8 cellular contexts compared by ENCODE assay signal in the genomic region with DNA sequence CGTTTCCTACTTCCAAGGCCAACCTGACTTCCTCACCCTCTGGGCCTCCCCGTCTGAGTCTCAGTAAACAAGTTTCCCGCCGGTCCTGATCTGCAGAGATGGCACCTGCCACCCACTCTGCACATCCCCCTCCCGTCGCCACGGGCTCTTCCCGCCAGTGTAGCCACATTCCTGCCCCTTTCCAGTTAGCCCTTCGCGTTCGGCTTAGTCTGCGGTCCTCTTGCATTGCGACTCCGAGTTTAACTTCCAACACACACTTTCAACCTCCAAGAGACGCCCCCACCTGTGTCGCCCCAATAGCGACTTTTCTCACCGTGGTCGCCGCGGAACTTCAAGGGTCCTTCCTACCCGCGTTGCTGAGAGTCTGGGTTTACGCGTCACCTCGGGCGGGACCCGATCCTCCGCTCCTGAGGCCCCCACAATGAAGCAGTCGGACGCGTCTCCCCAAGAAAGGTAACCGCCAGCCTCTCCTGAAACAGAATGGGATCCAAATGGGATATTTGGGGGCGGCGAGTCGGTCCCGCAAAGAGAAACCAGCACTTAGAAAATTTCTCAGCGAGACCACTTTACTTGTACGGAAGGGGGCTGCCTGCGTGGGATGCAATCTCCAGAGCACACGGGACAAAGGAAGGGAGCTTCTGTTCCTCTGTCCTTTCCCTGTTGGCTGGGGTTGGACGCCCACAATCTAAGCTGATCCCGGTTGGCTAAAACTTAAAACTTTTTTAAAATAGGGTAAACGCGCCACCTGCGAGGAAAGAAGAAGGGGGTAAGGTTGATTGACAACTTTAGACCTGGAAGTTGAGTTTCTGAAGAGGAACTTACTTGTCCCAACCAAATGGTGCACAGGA. TPM values are rescaled to one million over a fixed set of nuclear protein-coding genes. Genes with fewer than 3 reads are reported as not detected.
A peak's percentile ranks its signal among the peaks of the same experiment; 100 is the strongest.
DNase-seq lines count a peak whose midpoint lies in the region; ATAC-seq and TF ChIP-seq lines count a peak whose summit lies in the region.

No MANE protein-coding gene starts in this region.

- no peaks in the 10 kb centered on the region for H3K27me3 Mint-ChIP-seq in IgD-negative memory B cell

- H3K36me3 ChIP-seq in Peyer's patch (no peaks in the 10 kb centered on the region), iPS-15b (ENCODE audit: control insufficient read depth, insufficient read depth, low read length) (peaks cover 3% of the 10 kb centered on the region), spleen (peaks cover 0 to 5% (median 0%) of the 10 kb centered on the region in 6 donors)

- TF ChIP-seq POLR2A in Peyer's patch (IDR thresholded peaks at IDR 0.05), result no peak
- peak in 1 of 3 donors; percentile 11 for TF ChIP-seq POLR2A in spleen (IDR thresholded peaks at IDR 0.05)

- intact Hi-C loops in spleen (cut with DNase I; ENCODE audit: low total_unique reads), result loop anchor here (5.0 kb wide), 1 partner anchor 39 kb away; a partner anchor contains a TSS

- H3K4me3 Mint-ChIP-seq in IgD-negative memory B cell, result peak overlapping the region; percentile 81 to 100 (median 94)

- peak overlapping the region; percentile 88 to 98 (median 97) for H3K27ac Mint-ChIP-seq in IgD-negative memory B cell

- no peak for TF ChIP-seq CTCF in Peyer's patch (IDR thresholded peaks at IDR 0.05)
- TF ChIP-seq CTCF in spleen (IDR thresholded peaks at IDR 0.05 in 8 of 11, conservative IDR thresholded peaks at IDR 0.05 in 3 of 11), result no peak

- peak overlapping the region; percentile 82 to 92 (median 88) for H3K27ac ChIP-seq in Peyer's patch
- peak overlapping the region; percentile 19 for H3K27ac ChIP-seq in angular gyrus (ENCODE audit: low read depth, low read length)
- H3K27ac ChIP-seq in spleen, result peak overlapping the region; percentile 75 to 97 (median 90)

- H3K9ac ChIP-seq in iPS-15b (ENCODE audit: low read depth, low read length), result peak overlapping the region; percentile 8

- H3K27me3 ChIP-seq in Peyer's patch (no peaks in the 10 kb centered on the region), iPS-15b (ENCODE audit: control insufficient read depth, insufficient read depth, low read length) (no peaks in the 10 kb centered on the region), spleen (replicated peaks in 1 of 7) (no peaks in the 10 kb centered on the region)

- 0 to 2% (median 1%) methylated on average over 38 to 46 of the region's 46 CpGs for WGBS in spleen, 5 donors

- no peak for ATAC-seq in GM19463 (IDR thresholded peaks at IDR 0.05; ENCODE audit: unreplicated experiment)

- H3K9me3 Mint-ChIP-seq in IgD-negative memory B cell, result no peaks in the 10 kb centered on the region

- peaks cover 3 to 41% (median 19%) of the 10 kb centered on the region in 4 donors for H3K4me1 ChIP-seq in Peyer's patch
- peaks cover 6% of the 10 kb centered on the region for H3K4me1 ChIP-seq in iPS-15b (ENCODE audit: control insufficient read depth, insufficient read depth, low read length)
- H3K4me1 ChIP-seq in spleen, result peaks cover 30 to 54% (median 43%) of the 10 kb centered on the region in 6 donors

- H3K4me3 ChIP-seq in Peyer's patch (peak overlapping the region; percentile 90 to 98 (median 92)), iPS-15b (ENCODE audit: low read depth, low read length) (peak overlapping the region; percentile 77), spleen (peak overlapping the region; percentile 23 to 97 (median 84))

- DNase-seq in ELF-1 (ENCODE audit: low read depth, low spot score) (peak; percentile 85), Peyer's patch (peak; percentile 67 to 72 (median 68)), spleen (peak; percentile 87), pons (ENCODE audit: low spot score) (no peak)

- no peaks in the 10 kb centered on the region for H3K9me3 ChIP-seq in Peyer's patch
- H3K9me3 ChIP-seq in iPS-15b (ENCODE audit: control insufficient read depth, insufficient read depth, low read length), result no peaks in the 10 kb centered on the region
- H3K9me3 ChIP-seq in spleen, result no peaks in the 10 kb centered on the region

- no peaks in the 10 kb centered on the region for H3K36me3 Mint-ChIP-seq in IgD-negative memory B cell

- H3K4me1 Mint-ChIP-seq in IgD-negative memory B cell, result peaks cover 16 to 18% (median 17%) of the 10 kb centered on the region in 3 donors

RNA-seq across cellular contexts. Expression of a gene that starts 1.0 kb away (rescaled TPM):
- polyA plus RNA-seq in IgD-negative memory B cell, result 287 TPM
- 100 to 1,000 TPM; 149 to 501 (median 469) TPM for total RNA-seq in Peyer's patch
- total RNA-seq in spleen, result 100 to 1,000 TPM; 180 to 307 (median 274) TPM
- 100 to 1,000 TPM in 2 of 3 donors, 10 to 100 TPM in 1; 95.3 to 141 (median 139) TPM for polyA plus RNA-seq in spleen

RNA-seq across cellular contexts. Expression of a gene that starts 18.3 kb away (rescaled TPM):
- polyA plus RNA-seq in IgD-negative memory B cell, result not detected
- total RNA-seq in Peyer's patch, result not detected
- total RNA-seq in spleen, result 1 to 10 TPM in 1 of 7 donors, under 1 TPM in 4, not detected in 2; 0.19 to 1.1 (median 0.54) TPM
- polyA plus RNA-seq in spleen, result under 1 TPM; 0.09 to 0.19 (median 0.11) TPM

RNA-seq across cellular contexts. Expression of a gene that starts 27.5 kb away (rescaled TPM):
- polyA plus RNA-seq in IgD-negative memory B cell (15.8 TPM), spleen (10 to 100 TPM in 2 of 3 donors, 1 to 10 TPM in 1; 9.4 to 19.1 (median 16.3) TPM)
- total RNA-seq in Peyer's patch (1 to 10 TPM in 2 of 4 donors, not detected in 2; 2.8 to 4.0 TPM), spleen (10 to 100 TPM in 4 of 7 donors, 1 to 10 TPM in 3; 3.9 to 19.5 (median 13.5) TPM)

RNA-seq across cellular contexts. Expression of a gene that starts 39.8 kb away (rescaled TPM):
- polyA plus RNA-seq in IgD-negative memory B cell (20.1 TPM), spleen (10 to 100 TPM; 35.9 to 83.9 (median 68.7) TPM)
- total RNA-seq in Peyer's patch (10 to 100 TPM; 65.6 to 91.1 (median 75.2) TPM), spleen (10 to 100 TPM; 36.5 to 52.4 (median 48.3) TPM)

Comparison
In these comparisons a context has a peak if more than half of its experiments do, and no peak if none do; other contexts are left out.
1. H3K27ac ChIP-seq: peak in every context shown above with its lines; median percentile 90 in spleen; 88 in Peyer's patch; 19 in angular gyrus.